Comparison of ENCODE assay signal across 8 cellular contexts in the genomic region with DNA sequence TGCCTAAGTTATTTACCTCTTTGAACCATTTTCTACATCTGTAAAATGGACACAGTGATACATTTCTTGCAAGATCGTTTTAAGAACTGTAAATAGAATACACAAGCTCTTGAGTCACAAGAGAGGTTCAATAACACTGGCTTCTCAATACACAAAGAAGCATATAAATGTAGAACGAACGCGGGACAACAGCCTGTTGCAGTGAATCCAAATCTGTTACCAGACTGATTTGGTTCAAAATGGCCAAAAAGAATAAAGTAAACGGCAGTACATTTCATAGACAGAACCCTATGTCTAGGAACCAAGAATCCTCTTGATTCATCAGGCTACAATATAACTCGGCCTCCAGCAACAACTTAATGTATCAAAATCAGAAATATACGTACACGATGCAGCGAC. TPM values are rescaled to one million over a fixed set of nuclear protein-coding genes. Genes with fewer than 3 reads are reported as not detected.
DNase-seq lines count a peak whose midpoint lies in the region; FAIRE-seq and TF ChIP-seq lines count a peak whose summit lies in the region.

No MANE protein-coding gene starts in this region.

- H3K4me2 ChIP-seq in OCI-LY1 (ENCODE audit: low read length): peak overlapping the region; percentile 99

- no peaks in the 10 kb centered on the region for H4K20me1 ChIP-seq in OCI-LY1 (ENCODE audit: insufficient read depth, low read length)

- H2AFZ ChIP-seq in OCI-LY1 (ENCODE audit: low read length): 0 out of 2 replicates have a peak overlapping the region, but pooled peaks have one; percentile 30

- H3K4me1 ChIP-seq in OCI-LY1 (ENCODE audit: insufficient read depth, low read length, severe bottlenecking) (peaks cover 30% of the 10 kb centered on the region), esophagus (ENCODE audit: control insufficient read depth in 2 of 2, insufficient read depth in 2 of 2, low read length in 1 of 2) (peaks cover 0 to 4% of the 10 kb centered on the region in 2 donors), rectal smooth muscle tissue (ENCODE audit: control insufficient read depth, insufficient read depth, low read length) (peaks cover 6% of the 10 kb centered on the region)

- peaks cover 36% of the 10 kb centered on the region for H3K36me3 ChIP-seq in OCI-LY1 (ENCODE audit: insufficient read depth, low read length)
- no peaks in the 10 kb centered on the region for H3K36me3 ChIP-seq in esophagus (ENCODE audit: control insufficient read depth in 2 of 2, insufficient read depth in 2 of 2, low read length in 1 of 2)
- no peaks in the 10 kb centered on the region for H3K36me3 ChIP-seq in rectal smooth muscle tissue (ENCODE audit: control insufficient read depth, insufficient read depth, low read length)

- 0 to 1% methylated on average over 9 of the region's 9 CpGs for WGBS in esophagus, 2 donors

- H3K27ac ChIP-seq in OCI-LY1 (ENCODE audit: low read depth, low read length, poor library complexity, severe bottlenecking): peak overlapping the region; percentile 65
- peak overlapping the region in 1 of 2 donors; percentile 91 for H3K27ac ChIP-seq in esophagus (ENCODE audit: low read depth in 2 of 2, low read length in 1 of 2)
- peak overlapping the region; percentile 82 for H3K27ac ChIP-seq in rectal smooth muscle tissue (ENCODE audit: low read depth, low read length)

- H3F3A ChIP-seq in OCI-LY1 (ENCODE audit: insufficient read depth, low read length): no peaks in the 10 kb centered on the region

- no peaks in the 10 kb centered on the region for H3K9me2 ChIP-seq in OCI-LY1 (ENCODE audit: low read depth, low read length)

- peaks cover 46% of the 10 kb centered on the region for H3K4me1 Mint-ChIP-seq in activated naive CD4-positive, alpha-beta T cell treated with anti-CD3 and anti-CD28 coated beads, Interleukin-2, amount 50 U/mL, for 24 hours

- DNase-seq in activated naive CD4-positive, alpha-beta T cell treated with Interleukin-2 at 50 U/mL for 16 hours: no peak
- DNase-seq in posterior cingulate gyrus (no peak), NCI-H1436 (lab: John Stamatoyannopoulos, UW) (no peak), urothelium cell line (ENCODE audit: low spot score) (no peak)

- H3K4me3 ChIP-seq in OCI-LY1 (ENCODE audit: low read depth, low read length, poor library complexity, severe bottlenecking) (peak overlapping the region; percentile 83), esophagus (ENCODE audit: low read depth in 1 of 2, low read length in 2 of 2) (peak overlapping the region; percentile 87 to 98), rectal smooth muscle tissue (ENCODE audit: low read length) (peak overlapping the region; percentile 98)

- intact Hi-C loops in posterior cingulate gyrus (cut with DNase I): no loop called here

- TF ChIP-seq CTCF in OCI-LY1 (IDR thresholded peaks at IDR 0.05; ENCODE audit: low read length): no peak

- no peak for FAIRE-seq in urothelium cell line (lab: Jason Lieb, UNC)

- no peaks in the 10 kb centered on the region for H3K9me3 Mint-ChIP-seq in activated naive CD4-positive, alpha-beta T cell treated with anti-CD3 and anti-CD28 coated beads, Interleukin-2, amount 50 U/mL, for 24 hours

- peak overlapping the region; percentile 86 for H3K27ac Mint-ChIP-seq in activated naive CD4-positive, alpha-beta T cell treated with anti-CD3 and anti-CD28 coated beads, Interleukin-2, amount 50 U/mL, for 24 hours

- peaks cover 57% of the 10 kb centered on the region for H3K79me2 ChIP-seq in OCI-LY1 (ENCODE audit: insufficient read depth, low read length)

- H3K36me3 Mint-ChIP-seq in activated naive CD4-positive, alpha-beta T cell treated with anti-CD3 and anti-CD28 coated beads, Interleukin-2, amount 50 U/mL, for 24 hours: peaks cover 2% of the 10 kb centered on the region

- peak overlapping the region; percentile 91 for H3K9ac ChIP-seq in OCI-LY1 (ENCODE audit: low read length)
- H3K9ac ChIP-seq in rectal smooth muscle tissue (ENCODE audit: low read length): peak overlapping the region; percentile 72

- H3K27me3 Mint-ChIP-seq in activated naive CD4-positive, alpha-beta T cell treated with anti-CD3 and anti-CD28 coated beads, Interleukin-2, amount 50 U/mL, for 24 hours: no peaks in the 10 kb centered on the region

- no peaks in the 10 kb centered on the region for H3K27me3 ChIP-seq in OCI-LY1 (ENCODE audit: insufficient read depth, low read length)
- H3K27me3 ChIP-seq in esophagus (ENCODE audit: control insufficient read depth in 1 of 2, insufficient read depth in 2 of 2, low read length in 2 of 2): no peaks in the 10 kb centered on the region
- H3K27me3 ChIP-seq in rectal smooth muscle tissue (ENCODE audit: control insufficient read depth, insufficient read depth, low read length): no peaks in the 10 kb centered on the region

- H3K9me3 ChIP-seq in OCI-LY1 (ENCODE audit: low read length): no peaks in the 10 kb centered on the region
- no peaks in the 10 kb centered on the region for H3K9me3 ChIP-seq in esophagus (ENCODE audit: control insufficient read depth in 2 of 2, insufficient read depth in 1 of 2, low read depth in 1 of 2, low read length in 1 of 2)

- H3K4me3 Mint-ChIP-seq in activated naive CD4-positive, alpha-beta T cell treated with anti-CD3 and anti-CD28 coated beads, Interleukin-2, amount 50 U/mL, for 24 hours: peak overlapping the region; percentile 93

RNA-seq across cellular contexts. Expression of a gene that starts 0.7 kb away (rescaled TPM):
- polyA plus RNA-seq in esophagus: 10 to 100 TPM in 1 of 2 donors, 1 to 10 TPM in 1; 5.9 to 10.0 TPM
